ENCODE assay signal across 8 cellular contexts in the genomic region with DNA sequence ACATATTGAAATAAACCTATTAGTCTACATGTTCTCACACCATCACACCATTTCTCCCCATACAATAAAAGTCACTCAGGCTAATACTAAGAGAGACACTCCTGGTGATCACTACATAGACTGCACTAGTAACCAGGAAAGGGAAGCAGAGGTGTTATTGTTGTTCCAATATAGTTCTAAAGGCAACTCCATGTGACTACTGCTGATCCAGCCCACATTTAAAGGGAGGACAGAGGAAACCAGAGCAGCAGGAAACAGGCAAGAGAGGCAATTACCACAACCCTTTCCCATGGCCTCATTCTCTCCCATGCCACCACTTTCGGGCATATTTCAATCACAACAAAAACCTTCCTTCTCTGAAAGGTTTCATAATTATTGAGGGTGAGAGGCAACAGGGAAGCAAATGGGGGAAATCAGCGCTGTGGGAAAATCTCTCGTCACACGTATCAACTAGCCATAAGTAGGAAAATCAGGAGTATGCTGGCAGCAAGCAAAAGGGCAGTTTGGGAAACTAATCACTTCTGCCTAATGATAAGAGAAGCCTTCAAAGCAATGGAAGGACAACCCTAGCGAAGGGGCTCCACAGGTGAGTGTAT. TPM values are rescaled to one million over a fixed set of nuclear protein-coding genes. Genes with fewer than 3 reads are reported as not detected.
DNase-seq lines count a peak whose midpoint lies in the region; ATAC-seq and TF ChIP-seq lines count a peak whose summit lies in the region.

No MANE protein-coding gene starts in this region.

- H4K20me1 ChIP-seq in fibroblast of lung (ENCODE audit: control insufficient read depth, extremely low read depth, insufficient read depth, low read length), result no peaks in the 10 kb centered on the region

- no peaks in the 10 kb centered on the region for H3K9me3 ChIP-seq in fibroblast of lung (ENCODE audit: control insufficient read depth, insufficient read depth, low read depth, low read length)

- no peak for ATAC-seq in stimulated activated effector memory CD8-positive, alpha-beta T cell treated with anti-CD3 and anti-CD28 coated beads, Interleukin-12 subunit alpha, Interleukin-12 subunit beta, amount 100 ng/mL, for 72 hours

- H3K27ac ChIP-seq in fibroblast of lung (ENCODE audit: insufficient read depth, low read length), result no peak overlapping the region

- H3K27ac Mint-ChIP-seq in activated CD4-positive, alpha-beta T cell treated with anti-CD3 and anti-CD28 coated beads, Interleukin-2, amount 10 ng/mL, durations not matched to agents 7 days and 5 days, result peak overlapping the region; percentile 19
- H3K27ac Mint-ChIP-seq in stimulated activated effector memory CD8-positive, alpha-beta T cell treated with anti-CD3 and anti-CD28 coated beads, Interleukin-12 subunit alpha, Interleukin-12 subunit beta, amount 100 ng/mL, for 72 hours, result peak overlapping the region; percentile 99

- peaks cover 4% of the 10 kb centered on the region for H3K4me1 ChIP-seq in fibroblast of lung (ENCODE audit: control insufficient read depth, extremely low read depth, insufficient read depth, low read length)

- H3K27me3 ChIP-seq in fibroblast of lung (ENCODE audit: control insufficient read depth, insufficient read depth, low read length), result no peaks in the 10 kb centered on the region

- H3K79me2 ChIP-seq in fibroblast of lung (ENCODE audit: control insufficient read depth, insufficient read depth, low read length), result peaks cover 63% of the 10 kb centered on the region

- DNase-seq in activated CD4-positive, alpha-beta T cell treated with anti-CD3 and anti-CD28 coated beads, Interleukin-2, amount 10 ng/mL, durations not matched to agents 7 days and 5 days, result peak; percentile 14
- DNase-seq in activated CD4-positive, alpha-beta T cell treated with anti-CD3 and anti-CD28 coated beads, Interleukin-2, amount 50 U/mL, for 1 hour, result no peak
- DNase-seq in SKM-1 treated with dmso at 0.1 percent for 144 hours (lab: John Stamatoyannopoulos, UW; ENCODE audit: unreplicated experiment) (peak; percentile 38), fibroblast of lung (ENCODE audit: low read depth in 2 of 2) (no peak), hippocampal formation (lab: John Stamatoyannopoulos, UW) (no peak), cerebellar nuclear complex (lab: John Stamatoyannopoulos, UW) (no peak), NCI-H1694 treated with DMSO at 0.1 percent for 48 hours (lab: John Stamatoyannopoulos, UW) (no peak)
- DNase-seq in stimulated activated effector memory CD8-positive, alpha-beta T cell treated with anti-CD3 and anti-CD28 coated beads, Interleukin-12 subunit alpha, Interleukin-12 subunit beta, amount 100 ng/mL, for 72 hours (ENCODE audit: low spot score in 2 of 2), result no peak

- no peaks in the 10 kb centered on the region for H3K36me3 ChIP-seq in fibroblast of lung (ENCODE audit: control insufficient read depth, insufficient read depth, low read length)

- peaks cover 9% of the 10 kb centered on the region for H3K36me3 Mint-ChIP-seq in activated CD4-positive, alpha-beta T cell treated with anti-CD3 and anti-CD28 coated beads, Interleukin-2, amount 10 ng/mL, durations not matched to agents 7 days and 5 days (ENCODE audit: low read depth)
- H3K36me3 Mint-ChIP-seq in stimulated activated effector memory CD8-positive, alpha-beta T cell treated with anti-CD3 and anti-CD28 coated beads, Interleukin-12 subunit alpha, Interleukin-12 subunit beta, amount 100 ng/mL, for 72 hours, result peaks cover 59% of the 10 kb centered on the region

- peaks cover 38% of the 10 kb centered on the region for H3K4me1 Mint-ChIP-seq in activated CD4-positive, alpha-beta T cell treated with anti-CD3 and anti-CD28 coated beads, Interleukin-2, amount 10 ng/mL, durations not matched to agents 7 days and 5 days
- H3K4me1 Mint-ChIP-seq in stimulated activated effector memory CD8-positive, alpha-beta T cell treated with anti-CD3 and anti-CD28 coated beads, Interleukin-12 subunit alpha, Interleukin-12 subunit beta, amount 100 ng/mL, for 72 hours, result peaks cover 34% of the 10 kb centered on the region

- H3K9ac ChIP-seq in fibroblast of lung (ENCODE audit: insufficient read depth, low read length), result no peak overlapping the region

- peak overlapping the region; percentile 93 for H3K4me3 Mint-ChIP-seq in activated CD4-positive, alpha-beta T cell treated with anti-CD3 and anti-CD28 coated beads, Interleukin-2, amount 10 ng/mL, durations not matched to agents 7 days and 5 days
- H3K4me3 Mint-ChIP-seq in stimulated activated effector memory CD8-positive, alpha-beta T cell treated with anti-CD3 and anti-CD28 coated beads, Interleukin-12 subunit alpha, Interleukin-12 subunit beta, amount 100 ng/mL, for 72 hours, result peak overlapping the region; percentile 92

- H3K9me3 Mint-ChIP-seq in activated CD4-positive, alpha-beta T cell treated with anti-CD3 and anti-CD28 coated beads, Interleukin-2, amount 10 ng/mL, durations not matched to agents 7 days and 5 days, result no peaks in the 10 kb centered on the region
- H3K9me3 Mint-ChIP-seq in stimulated activated effector memory CD8-positive, alpha-beta T cell treated with anti-CD3 and anti-CD28 coated beads, Interleukin-12 subunit alpha, Interleukin-12 subunit beta, amount 100 ng/mL, for 72 hours, result no peaks in the 10 kb centered on the region

- CTCF ChIA-PET in activated CD4-positive, alpha-beta T cell treated with anti-CD3 and anti-CD28 coated beads, Interleukin-2, amount 10 ng/mL, durations not matched to agents 7 days and 5 days (lab: Charles Lee), result interaction anchor here (0.6 kb wide), 2 partner anchors 45 to 259 kb away, joined by 4 read pairs; no protein-coding TSS in a partner anchor

- H3K4me3 ChIP-seq in fibroblast of lung (replicated peaks in 1 of 4; ENCODE audit: control extremely low read depth in 1 of 4, insufficient read depth in 1 of 4, low read depth in 3 of 4, low read length in 4 of 4), result peak overlapping the region; percentile 73 to 95 (median 94)

- TF ChIP-seq CTCF in fibroblast of lung (conservative IDR thresholded peaks at IDR 0.05 in 1 of 2, IDR thresholded peaks at IDR 0.05 in 1 of 2; ENCODE audit: low read depth in 1 of 2, low read length in 2 of 2), result no peak

- no peaks in the 10 kb centered on the region for H3K27me3 Mint-ChIP-seq in activated CD4-positive, alpha-beta T cell treated with anti-CD3 and anti-CD28 coated beads, Interleukin-2, amount 10 ng/mL, durations not matched to agents 7 days and 5 days

- H3K4me2 ChIP-seq in fibroblast of lung (ENCODE audit: extremely low read depth, insufficient read depth, low read length), result peak overlapping the region; percentile 79

- POLR2A ChIA-PET in activated CD4-positive, alpha-beta T cell treated with anti-CD3 and anti-CD28 coated beads, Interleukin-2, amount 10 ng/mL, durations not matched to agents 7 days and 5 days (lab: Charles Lee), result no interaction called here

- no peak overlapping the region for H2AFZ ChIP-seq in fibroblast of lung (ENCODE audit: low read length)

RNA-seq across cellular contexts. Expression of a gene that starts 1.8 kb away (rescaled TPM):
- 10 to 100 TPM; 49.8 to 53.6 TPM for total RNA-seq in activated CD4-positive, alpha-beta T cell treated with anti-CD3 and anti-CD28 coated beads, Interleukin-2, amount 10 ng/mL, durations not matched to agents 7 days and 5 days
- total RNA-seq in fibroblast of lung, result 19.5 and 20.6 TPM in 2 replicates
- polyA plus RNA-seq in fibroblast of lung, result 10.2 and 15.9 TPM in 2 replicates
- polyA plus RNA-seq in fibroblast of lung (2012), result 17.1 and 21.7 TPM in 2 replicates
- 42.3 and 52.3 TPM in 2 replicates for polyA minus RNA-seq in fibroblast of lung (ENCODE audit: low replicate concordance)

Comparison
In these comparisons a context has a peak if more than half of its experiments do, and no peak if none do; other contexts are left out.
1. DNase-seq: peak in activated CD4-positive, alpha-beta T cell treated with anti-CD3 and anti-CD28 coated beads, Interleukin-2, amount 10 ng/mL, durations not matched to agents 7 days and 5 days (single experiment) and SKM-1 treated with dmso at 0.1 percent for 144 hours (single experiment); none in activated CD4-positive, alpha-beta T cell treated with anti-CD3 and anti-CD28 coated beads, Interleukin-2, amount 50 U/mL, for 1 hour (single experiment), fibroblast of lung (0 of 2), stimulated activated effector memory CD8-positive, alpha-beta T cell treated with anti-CD3 and anti-CD28 coated beads, Interleukin-12 subunit alpha, Interleukin-12 subunit beta, amount 100 ng/mL, for 72 hours (0 of 2), hippocampal formation (0 of 2), cerebellar nuclear complex (0 of 2) and NCI-H1694 treated with DMSO at 0.1 percent for 48 hours (single experiment).